ENCODE assay signal across 25 cellular contexts in genomic region chr6:73901311-73901710, GRCh38.
"Had no signal": no experiment of that assay in that cellular context is flagged by ENCODE, and none has a peak within 500 bp of the region (broad histone marks: within the 10 kb centered on the region; RNA-seq: fewer than 3 reads in every experiment).

No MANE protein-coding gene starts in this region.

- H3K4me1 ChIP-seq: colonic mucosa, esophagus muscularis mucosa, esophagus squamous epithelium, foreskin keratinocyte, gastrocnemius medialis, gastroesophageal sphincter, heart left ventricle, heart right ventricle had no signal

- H3K27me3 Mint-ChIP-seq: dendritic cell treated with granulocyte-macrophage colony-stimulating factor and Interleukin-4, amounts not matched to agents 40 ng/mL and 50 ng/mL, for 4 days had no signal

- H3K36me3 ChIP-seq: colonic mucosa, esophagus muscularis mucosa, esophagus squamous epithelium, gastrocnemius medialis, gastroesophageal sphincter, heart left ventricle, heart right ventricle had no signal

- ATAC-seq: effector memory CD8-positive, alpha-beta T cell; esophagus mucosa; foreskin keratinocyte; gastrocnemius medialis; gastroesophageal sphincter; heart left ventricle; heart right ventricle had no signal

- H3K27me3 ChIP-seq: colonic mucosa, esophagus muscularis mucosa, esophagus squamous epithelium, foreskin keratinocyte, gastrocnemius medialis, gastroesophageal sphincter, heart left ventricle, heart right ventricle had no signal

- H3K27ac Mint-ChIP-seq: dendritic cell treated with granulocyte-macrophage colony-stimulating factor and Interleukin-4, amounts not matched to agents 40 ng/mL and 50 ng/mL, for 4 days; effector memory CD8-positive, alpha-beta T cell; endodermal cell had no signal

- H3K27ac ChIP-seq: colonic mucosa, coronary artery, dorsolateral prefrontal cortex, epithelial cell of prostate, esophagus muscularis mucosa, esophagus squamous epithelium, foreskin keratinocyte, gastrocnemius medialis, gastroesophageal sphincter, heart left ventricle, heart right ventricle had no signal

- H3K9me3 ChIP-seq: colonic mucosa, gastrocnemius medialis had no signal

- DNase-seq: colonic mucosa; cortex of kidney; dermis blood vessel endothelial cell; dorsolateral prefrontal cortex; effector CD4-positive, alpha-beta T cell; effector CD8-positive, alpha-beta T cell; effector memory CD4-positive, alpha-beta T cell; effector memory CD8-positive, alpha-beta T cell; endodermal cell; erythroblast; esophagus squamous epithelium; foreskin fibroblast; foreskin keratinocyte; foreskin melanocyte; gastrocnemius medialis; glutamatergic neuron; head of caudate nucleus; heart left ventricle; heart right ventricle had no signal

- H3K4me3 ChIP-seq: colonic mucosa, coronary artery, dorsolateral prefrontal cortex, esophagus muscularis mucosa, esophagus squamous epithelium, gastrocnemius medialis, gastroesophageal sphincter, heart left ventricle, heart right ventricle had no signal

- H3K4me3 Mint-ChIP-seq: dendritic cell treated with granulocyte-macrophage colony-stimulating factor and Interleukin-4, amounts not matched to agents 40 ng/mL and 50 ng/mL, for 4 days; effector memory CD8-positive, alpha-beta T cell; endodermal cell had no signal

- H3K4me1 Mint-ChIP-seq: endodermal cell had no signal
